8 cellular contexts compared by ENCODE assay signal in the genomic region with DNA sequence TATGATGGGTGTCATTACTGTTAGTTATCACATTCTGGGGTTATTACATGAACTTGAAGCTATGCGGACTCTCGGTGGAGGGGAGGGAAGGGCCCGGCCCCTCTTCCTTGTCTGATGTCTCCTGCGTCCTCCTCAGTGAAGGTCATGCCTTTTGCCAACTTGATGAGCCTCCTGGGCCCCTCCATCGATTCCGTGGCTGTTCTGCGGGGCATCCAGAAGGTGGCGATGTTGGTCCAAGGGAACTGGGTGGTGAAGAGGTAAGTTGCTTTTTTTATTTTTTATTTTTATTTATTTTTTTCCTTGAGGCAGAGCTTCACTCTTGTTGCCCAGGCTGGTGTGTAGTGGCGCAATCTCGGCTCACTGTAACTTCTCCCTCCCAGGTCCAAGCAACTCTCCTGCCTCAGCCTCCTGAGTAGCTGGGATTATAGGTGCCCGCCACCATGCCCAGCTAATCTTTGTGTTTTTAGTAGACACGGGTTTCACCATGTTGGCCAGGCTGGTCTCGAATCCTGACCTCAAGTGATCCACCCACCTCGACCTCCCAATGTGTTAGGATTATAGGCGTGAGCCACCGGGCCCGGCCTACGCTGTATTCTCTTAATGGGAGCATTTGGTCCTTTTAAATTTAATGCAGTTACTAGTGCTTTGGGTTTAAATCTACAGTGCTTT. TPM values are rescaled to one million over a fixed set of nuclear protein-coding genes. Genes with fewer than 3 reads are reported as not detected.
DNase-seq lines count a peak whose midpoint lies in the region; ATAC-seq, FAIRE-seq and TF ChIP-seq lines count a peak whose summit lies in the region.

No MANE protein-coding gene starts in this region.

- H3K27ac Mint-ChIP-seq in brain (peak overlapping the region in 1 of 5 experiments; percentile 54), mesothelial cell of epicardium (no peak overlapping the region)

- POLR2A ChIA-PET in HEK293 (lab: Yijun Ruan, JAX): no interaction called here

- ATAC-seq in GM19035 (IDR thresholded peaks at IDR 0.05; ENCODE audit: unreplicated experiment) (no peak), GM21515 (IDR thresholded peaks at IDR 0.05; ENCODE audit: unreplicated experiment) (no peak)

- H3K4me1 ChIP-seq in HEK293 (ENCODE audit: control insufficient read depth, insufficient read depth, low read length): no peaks in the 10 kb centered on the region

- H3K36me3 Mint-ChIP-seq in brain (peaks cover 40% of the 10 kb centered on the region), mesothelial cell of epicardium (peaks cover 11% of the 10 kb centered on the region)

- H3K4me1 Mint-ChIP-seq in brain: no peaks in the 10 kb centered on the region
- H3K4me1 Mint-ChIP-seq in mesothelial cell of epicardium: no peaks in the 10 kb centered on the region

- no peak overlapping the region for H3K27ac ChIP-seq in HEK293 (ENCODE audit: extremely low read depth, low read depth, low read length)

- TF ChIP-seq CTCF in HEK293 (tag by site-specific recombination; IDR thresholded peaks at IDR 0.05) (peak; percentile 72), brain (conservative IDR thresholded peaks at IDR 0.05) (peak; percentile 29 to 43), mesothelial cell of epicardium (IDR thresholded peaks at IDR 0.05; ENCODE audit: unreplicated experiment) (peak; percentile 61)

- H3K4me3 ChIP-seq in HEK293 (ENCODE audit: low read depth, low read length): no peak overlapping the region

- CTCF ChIA-PET in HEK293 (lab: Yijun Ruan, JAX): interaction anchor here (0.6 to 2.8 kb wide), 18 partner anchors 9 to 1468 kb away, joined by 3 to 18 read pairs (median 4); partner anchors contain the start of gene LDAF1

- H3K36me3 ChIP-seq in HEK293 (ENCODE audit: control insufficient read depth in 2 of 2, insufficient read depth in 1 of 2, low read length in 2 of 2): peaks cover 11 to 87% of the 10 kb centered on the region in 2 experiments; a peak in 2 of 3 replicates

- H3K9me3 Mint-ChIP-seq in brain (peaks cover 0 to 2% (median 0%) of the 10 kb centered on the region in 5 experiments), mesothelial cell of epicardium (no peaks in the 10 kb centered on the region)

- H3K4me3 Mint-ChIP-seq in brain: no peak overlapping the region
- H3K4me3 Mint-ChIP-seq in mesothelial cell of epicardium: no peak overlapping the region

- DNase-seq in AG20443 (ENCODE audit: low spot score) (peak; percentile 62), T-helper 9 cell (peak; percentile 65), mesothelial cell of epicardium (ENCODE audit: low spot score in 2 of 2, unreplicated experiment in 2 of 2) (no peak), urothelium cell line (ENCODE audit: low spot score) (peak; percentile 31)

- no peaks in the 10 kb centered on the region for H3K9me3 ChIP-seq in HEK293 (ENCODE audit: control insufficient read depth, insufficient read depth, low read depth, low read length)

- no peaks in the 10 kb centered on the region for H3K27me3 Mint-ChIP-seq in brain
- H3K27me3 Mint-ChIP-seq in mesothelial cell of epicardium (ENCODE audit: low read depth): no peaks in the 10 kb centered on the region

- no peak for FAIRE-seq in urothelium cell line (lab: Jason Lieb, UNC)

TF ChIP-seq in HEK293, 187 proteins besides CTCF, POLR2A, EP300 and RAD21:
- TF ChIP-seq ZFP37 (tag by site-specific recombination; IDR thresholded peaks at IDR 0.05) (no peak), ZNF654 (tag by site-specific recombination; IDR thresholded peaks at IDR 0.05; ENCODE audit: low read depth) (peak; percentile 86), ZBTB49 (tag by site-specific recombination; IDR thresholded peaks at IDR 0.05; ENCODE audit: low read depth) (no peak), ZBTB21 (tag by site-specific recombination; IDR thresholded peaks at IDR 0.05) (no peak), ZNF132 (tag by site-specific recombination; IDR thresholded peaks at IDR 0.05; ENCODE audit: borderline replicate concordance) (no peak), GFI1B (tag by site-specific recombination; IDR thresholded peaks at IDR 0.05) (no peak), ZNF16 (tag by site-specific recombination; IDR thresholded peaks at IDR 0.05; ENCODE audit: low read depth) (no peak), SALL2 (tag by site-specific recombination; IDR thresholded peaks at IDR 0.05; ENCODE audit: borderline replicate concordance) (no peak), ZNF274 (IDR thresholded peaks at IDR 0.05; ENCODE audit: low read length) (no peak), ZNF274 (tag by site-specific recombination; IDR thresholded peaks at IDR 0.05; ENCODE audit: borderline replicate concordance) (no peak), YY1 (tag by site-specific recombination; IDR thresholded peaks at IDR 0.05) (no peak)
- TF ChIP-seq, protein P1, sequence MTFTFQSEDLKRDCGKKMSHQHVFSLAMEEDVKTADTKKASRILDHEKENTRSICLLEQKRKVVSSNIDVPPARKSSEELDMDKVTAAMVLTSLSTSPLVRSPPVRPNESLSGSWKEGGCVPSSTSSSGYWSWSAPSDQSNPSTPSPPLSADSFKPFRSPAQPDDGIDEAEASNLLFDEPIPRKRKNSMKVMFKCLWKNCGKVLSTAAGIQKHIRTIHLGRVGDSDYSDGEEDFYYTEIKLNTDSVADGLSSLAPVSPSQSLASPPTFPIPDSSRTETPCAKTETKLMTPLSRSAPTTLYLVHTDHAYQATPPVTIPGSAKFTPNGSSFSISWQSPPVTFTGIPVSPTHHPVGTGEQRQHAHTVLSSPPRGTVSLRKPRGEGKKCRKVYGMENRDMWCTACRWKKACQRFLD (tag by site-specific recombination; IDR thresholded peaks at IDR 0.05): no peak
- TF ChIP-seq, protein P2, sequence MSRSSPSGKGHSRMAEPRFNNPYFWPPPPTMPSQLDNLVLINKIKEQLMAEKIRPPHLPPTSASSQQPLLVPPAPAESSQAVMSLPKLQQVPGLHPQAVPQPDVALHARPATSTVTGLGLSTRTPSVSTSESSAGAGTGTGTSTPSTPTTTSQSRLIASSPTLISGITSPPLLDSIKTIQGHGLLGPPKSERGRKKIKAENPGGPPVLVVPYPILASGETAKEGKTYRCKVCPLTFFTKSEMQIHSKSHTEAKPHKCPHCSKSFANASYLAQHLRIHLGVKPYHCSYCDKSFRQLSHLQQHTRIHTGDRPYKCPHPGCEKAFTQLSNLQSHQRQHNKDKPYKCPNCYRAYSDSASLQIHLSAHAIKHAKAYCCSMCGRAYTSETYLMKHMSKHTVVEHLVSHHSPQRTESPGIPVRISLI (tag by site-specific recombination; IDR thresholded peaks at IDR 0.05): peak; percentile 26; the same call in 1 of the 2 replicates
- TF ChIP-seq, protein P3, sequence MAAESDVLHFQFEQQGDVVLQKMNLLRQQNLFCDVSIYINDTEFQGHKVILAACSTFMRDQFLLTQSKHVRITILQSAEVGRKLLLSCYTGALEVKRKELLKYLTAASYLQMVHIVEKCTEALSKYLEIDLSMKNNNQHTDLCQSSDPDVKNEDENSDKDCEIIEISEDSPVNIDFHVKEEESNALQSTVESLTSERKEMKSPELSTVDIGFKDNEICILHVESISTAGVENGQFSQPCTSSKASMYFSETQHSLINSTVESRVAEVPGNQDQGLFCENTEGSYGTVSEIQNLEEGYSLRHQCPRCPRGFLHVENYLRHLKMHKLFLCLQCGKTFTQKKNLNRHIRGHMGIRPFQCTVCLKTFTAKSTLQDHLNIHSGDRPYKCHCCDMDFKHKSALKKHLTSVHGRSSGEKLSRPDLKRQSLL (tag by site-specific recombination; IDR thresholded peaks at IDR 0.05): no peak
- TF ChIP-seq, protein P4, sequence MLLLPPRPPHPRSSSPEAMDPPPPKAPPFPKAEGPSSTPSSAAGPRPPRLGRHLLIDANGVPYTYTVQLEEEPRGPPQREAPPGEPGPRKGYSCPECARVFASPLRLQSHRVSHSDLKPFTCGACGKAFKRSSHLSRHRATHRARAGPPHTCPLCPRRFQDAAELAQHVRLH (tag by site-specific recombination; IDR thresholded peaks at IDR 0.05): no peak
TF ChIP-seq in HEK293: peak in this region for 2.

RNA-seq across cellular contexts. Expression of gene POLR3E, which starts 21.6 kb away (rescaled TPM):
- polyA plus RNA-seq in brain (ENCODE audit: insufficient read depth, low read depth, low replicate concordance): 14.9 TPM
- 68.9 to 71.4 TPM (median 69.7 TPM) in 3 replicates for total RNA-seq in mesothelial cell of epicardium

RNA-seq across cellular contexts. Expression of gene CDR2, which starts 55.6 kb away (rescaled TPM):
- polyA plus RNA-seq in brain (ENCODE audit: insufficient read depth, low read depth, low replicate concordance): 8.4 TPM
- 26.3 to 33.0 TPM (median 27.3 TPM) in 3 replicates for total RNA-seq in mesothelial cell of epicardium

Comparison
In these comparisons a context has a peak if more than half of its experiments do, and no peak if none do; other contexts are left out.
1. DNase-seq: peak in AG20443 (single experiment), T-helper 9 cell (single experiment) and urothelium cell line (single experiment); none in mesothelial cell of epicardium (0 of 2).
2. Peak in every context shown above with its lines, with median percentiles within 50 percentile points of each other: CTCF ChIP-seq.